9 cellular contexts compared by ENCODE assay signal in the genomic region with DNA sequence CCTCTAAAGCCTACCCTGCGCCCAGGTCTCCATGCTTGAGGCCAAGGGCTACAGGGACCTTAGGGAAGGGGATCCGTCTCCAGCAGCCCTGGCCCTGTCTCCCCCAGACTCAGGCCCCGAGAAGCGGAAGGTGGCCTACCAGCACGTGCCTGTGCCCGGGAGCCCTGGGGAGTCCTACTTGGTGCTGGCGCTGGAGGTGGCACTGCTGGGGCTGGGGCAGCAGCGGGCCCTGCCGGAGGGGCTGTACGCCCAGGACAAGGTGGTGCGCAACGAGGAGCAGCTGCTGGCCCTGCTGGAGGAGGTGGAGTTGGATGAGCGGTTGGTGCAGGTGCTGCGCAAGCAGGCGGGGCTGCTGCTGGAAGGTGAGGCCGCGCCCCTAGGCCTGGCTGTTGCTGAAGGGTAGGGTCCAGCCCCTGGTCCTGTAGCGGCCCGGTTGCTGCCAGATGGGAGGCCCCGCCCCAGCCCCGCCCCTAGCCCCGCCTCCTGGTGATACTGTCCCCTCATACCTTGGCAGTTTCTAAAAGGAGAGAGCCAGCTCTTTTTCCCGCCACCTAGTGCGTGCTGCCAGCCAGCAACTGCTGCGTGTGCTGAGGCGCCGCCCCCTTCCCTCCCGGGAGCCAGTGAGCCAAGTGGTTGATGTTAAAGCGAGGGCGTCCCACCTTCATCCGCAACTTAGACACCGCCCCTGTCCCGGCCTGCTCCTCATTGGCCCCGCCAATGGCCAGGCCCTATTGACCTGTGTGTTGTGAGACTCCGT. TPM values are rescaled to one million over a fixed set of nuclear protein-coding genes. Genes with fewer than 3 reads are reported as not detected.
DNase-seq lines count a peak whose midpoint lies in the region; ATAC-seq lines count a peak whose summit lies in the region.
"Had no signal": no experiment of that assay in that cellular context is flagged by ENCODE, and none has a peak within 500 bp of the region (broad histone marks: within the 10 kb centered on the region; RNA-seq: fewer than 3 reads in every experiment).

No MANE protein-coding gene starts in this region.

- peaks cover 33% of the 10 kb centered on the region for H3K36me3 ChIP-seq in thymus (ENCODE audit: control insufficient read depth, insufficient read depth)

- peak; percentile 74 for DNase-seq in activated effector memory CD4-positive, alpha-beta T cell treated with anti-CD3 and anti-CD28 coated beads, Interleukin-2, amount 50 U/mL, for 16 hours
- no peak for DNase-seq in activated effector memory CD4-positive, alpha-beta T cell treated with Interleukin-2 at 50 U/mL for 16 hours
- no peak for DNase-seq in T-helper 2 cell treated with Interferon-gamma antibody and Interleukin-4, amounts not matched to agents 5 μg/mL and 100 μg/mL, for 36 hours (ENCODE audit: low spot score)
- DNase-seq in AG08396 (ENCODE audit: low spot score) (no peak), middle frontal gyrus (ENCODE audit: extremely low spot score, low spot score) (no peak)

- 80% methylated on average over 35 of the region's 35 CpGs for WGBS in thymus

- no peaks in the 10 kb centered on the region for H3K27me3 Mint-ChIP-seq in T-helper 2 cell treated with Interferon-gamma antibody and Interleukin-4, amounts not matched to agents 5 μg/mL and 100 μg/mL, for 36 hours (ENCODE audit: low read depth)

- no peak for ATAC-seq in HG03025 (IDR thresholded peaks at IDR 0.05; ENCODE audit: low FRiP score, unreplicated experiment)

- H3K27ac Mint-ChIP-seq in T-helper 2 cell treated with Interferon-gamma antibody and Interleukin-4, amounts not matched to agents 5 μg/mL and 100 μg/mL, for 36 hours: peak overlapping the region; percentile 52

- no peaks in the 10 kb centered on the region for H3K9me3 ChIP-seq in thymus (ENCODE audit: control insufficient read depth)

- H3K4me3 Mint-ChIP-seq in T-helper 2 cell treated with Interferon-gamma antibody and Interleukin-4, amounts not matched to agents 5 μg/mL and 100 μg/mL, for 36 hours: peak overlapping the region; percentile 24

- H3K27ac ChIP-seq in thymus (ENCODE audit: low read depth): peak overlapping the region; percentile 15
- H3K27ac ChIP-seq: C4-2B had no signal

- peaks cover 2% of the 10 kb centered on the region for H3K4me1 ChIP-seq in thymus (ENCODE audit: control insufficient read depth, insufficient read depth, low read length)

- H3K36me3 Mint-ChIP-seq in T-helper 2 cell treated with Interferon-gamma antibody and Interleukin-4, amounts not matched to agents 5 μg/mL and 100 μg/mL, for 36 hours (ENCODE audit: low read depth): peaks cover 5% of the 10 kb centered on the region

- H3K4me1 Mint-ChIP-seq in T-helper 2 cell treated with Interferon-gamma antibody and Interleukin-4, amounts not matched to agents 5 μg/mL and 100 μg/mL, for 36 hours (ENCODE audit: low read depth): peaks cover 5% of the 10 kb centered on the region

- peak overlapping the region; percentile 20 for H3K4me3 ChIP-seq in iPS-11a (ENCODE audit: low read depth, low read length)
- H3K4me3 ChIP-seq in thymus (ENCODE audit: low read length): no peak overlapping the region

- no peaks in the 10 kb centered on the region for H3K27me3 ChIP-seq in thymus (ENCODE audit: control insufficient read depth, insufficient read depth)

- H3K9me3 Mint-ChIP-seq in T-helper 2 cell treated with Interferon-gamma antibody and Interleukin-4, amounts not matched to agents 5 μg/mL and 100 μg/mL, for 36 hours: no peaks in the 10 kb centered on the region

RNA-seq across cellular contexts. Expression of a gene that starts 22.6 kb away (rescaled TPM):
- polyA plus RNA-seq in thymus: 3.3 TPM

RNA-seq across cellular contexts. Expression of a gene that starts 43.5 kb away (rescaled TPM):
- 163 TPM for polyA plus RNA-seq in thymus

RNA-seq across cellular contexts. Expression of a gene that starts 53.5 kb away (rescaled TPM):
- 36.3 TPM for polyA plus RNA-seq in thymus

RNA-seq across cellular contexts. Expression of a gene that starts 59.1 kb away (rescaled TPM):
- 2.6 TPM for polyA plus RNA-seq in thymus
